In genomic region chr2:30756051-30756719, GRCh38 we compare ENCODE assay signal across 1 cellular context.
TF ChIP-seq lines count a peak whose summit lies in the region.

No MANE protein-coding gene starts in this region.

TF ChIP-seq in K562, 482 proteins besides CTCF, POLR2A, EP300 and RAD21 (continued from another document):
- TF ChIP-seq VEZF1 (CRISPR knock-in tag; IDR thresholded peaks at IDR 0.05) (peak; percentile 46; the same call in 1 of the 2 replicates), CXXC5 (CRISPR knock-in tag; IDR thresholded peaks at IDR 0.05) (peak; percentile 84), OTX1 (CRISPR knock-in tag; IDR thresholded peaks at IDR 0.05) (no peak), ZNF644 (tag; IDR thresholded peaks at IDR 0.05; ENCODE audit: low read depth) (peak; percentile 77), ZNF584 (CRISPR knock-in tag; IDR thresholded peaks at IDR 0.05; ENCODE audit: low read depth) (0 out of 2 replicates have a peak, but pooled peaks have one; percentile 16), EHMT2 (IDR thresholded peaks at IDR 0.05) (peak; percentile 80), ATF3 (IDR thresholded peaks at IDR 0.05) (peak; percentile 86), ATF3 (CRISPR knock-in tag; conservative IDR thresholded peaks at IDR 0.05) (no peak), SMARCA4 (IDR thresholded peaks at IDR 0.05) (peak; percentile 78), HCFC1 (IDR thresholded peaks at IDR 0.05; ENCODE audit: low read depth, low read length) (peak; percentile 21; the same call in 1 of the 2 replicates), TAL1 (IDR thresholded peaks at IDR 0.05) (peak; percentile 40), ZBTB40 (IDR thresholded peaks at IDR 0.05) (peak; percentile 78), ZBTB40 (CRISPR knock-in tag; IDR thresholded peaks at IDR 0.05) (no peak), FOSL1 (tag; conservative IDR thresholded peaks at IDR 0.05) (peak; percentile 98), RCOR1 (IDR thresholded peaks at IDR 0.05; ENCODE audit: borderline replicate concordance in 1 of 2, low read depth in 2 of 2, low read length in 2 of 2) (peak in 1 of 2 experiments; percentile 50; a peak in 1 of 4 replicates), EZH2 (IDR thresholded peaks at IDR 0.05; ENCODE audit: borderline replicate concordance, low read depth, low read length) (no peak), ZNF232 (CRISPR knock-in tag; IDR thresholded peaks at IDR 0.05) (no peak), DPF2 (IDR thresholded peaks at IDR 0.05) (peak; percentile 84), CBX3 (IDR thresholded peaks at IDR 0.05; ENCODE audit: borderline replicate concordance in 1 of 2, low read length in 2 of 2) (0 out of 3 replicates have a peak, but pooled peaks of 1 of the 2 experiments have one; percentile 30), NR4A1 (CRISPR knock-in tag; IDR thresholded peaks at IDR 0.05) (no peak), NR4A1 (tag; IDR thresholded peaks at IDR 0.05) (0 out of 2 replicates have a peak, but pooled peaks have one; percentile 23), DIDO1 (tag; IDR thresholded peaks at IDR 0.05; ENCODE audit: low read depth) (peak; percentile 64; the same call in 1 of the 2 replicates), TFAP4 (CRISPR knock-in tag; IDR thresholded peaks at IDR 0.05; ENCODE audit: borderline replicate concordance) (peak; percentile 65; the same call in 1 of the 2 replicates), SMARCE1 (IDR thresholded peaks at IDR 0.05) (peak; percentile 68), ZNF668 (CRISPR knock-in tag; IDR thresholded peaks at IDR 0.05) (no peak), SMARCC2 (IDR thresholded peaks at IDR 0.05; ENCODE audit: low read depth) (peak; percentile 63; the same call in 1 of the 2 replicates), CBFA2T3 (IDR thresholded peaks at IDR 0.05) (peak; percentile 64), SPI1 (IDR thresholded peaks at IDR 0.05; ENCODE audit: borderline replicate concordance, low read depth, low read length) (0 out of 2 replicates have a peak, but pooled peaks have one; percentile 26), ZBTB49 (CRISPR knock-in tag; IDR thresholded peaks at IDR 0.05; ENCODE audit: borderline replicate concordance) (no peak)
TF ChIP-seq in K562: peak in this region for 52.
